10 cellular contexts compared by ENCODE assay signal in genomic region chr22:22884888-22885840, GRCh38.
DNase-seq lines count a peak whose midpoint lies in the region; ATAC-seq lines count a peak whose summit lies in the region.
"Had no signal": no experiment of that assay in that cellular context is flagged by ENCODE, and none has a peak within 500 bp of the region (broad histone marks: within the 10 kb centered on the region; RNA-seq: fewer than 3 reads in every experiment).

No MANE protein-coding gene starts in this region.

- H3K4me3 Mint-ChIP-seq in activated naive CD8-positive, alpha-beta T cell treated with anti-CD3 and anti-CD28 coated beads, Interleukin-2, amount 50 U/mL, for 24 hours, result no peak overlapping the region
- H3K4me3 Mint-ChIP-seq: T-cell had no signal

- peaks cover 28% of the 10 kb centered on the region for H3K4me1 Mint-ChIP-seq in activated naive CD8-positive, alpha-beta T cell treated with anti-CD3 and anti-CD28 coated beads, Interleukin-2, amount 50 U/mL, for 24 hours

- H3K36me3 Mint-ChIP-seq in activated naive CD8-positive, alpha-beta T cell treated with anti-CD3 and anti-CD28 coated beads, Interleukin-2, amount 50 U/mL, for 24 hours (ENCODE audit: low read depth), result no peaks in the 10 kb centered on the region
- H3K36me3 Mint-ChIP-seq: T-cell had no signal

- H3K27me3 Mint-ChIP-seq in activated naive CD8-positive, alpha-beta T cell treated with anti-CD3 and anti-CD28 coated beads, Interleukin-2, amount 50 U/mL, for 24 hours, result peaks cover 25% of the 10 kb centered on the region

- DNase-seq in COLO668 (lab: John Stamatoyannopoulos, UW; ENCODE audit: unreplicated experiment) (peak; percentile 28), NCI-H2227 treated with DMSO at 0.1 percent for 48 hours (lab: John Stamatoyannopoulos, UW) (no peak), inferior parietal cortex (ENCODE audit: extremely low spot score) (no peak), amygdala (lab: John Stamatoyannopoulos, UW) (no peak), NCI-H187 (lab: John Stamatoyannopoulos, UW) (no peak)
- DNase-seq in activated naive CD8-positive, alpha-beta T cell treated with anti-CD3 and anti-CD28 coated beads, Interleukin-2, amount 50 U/mL, for 24 hours, result peak; percentile 81
- DNase-seq: caudate nucleus had no signal

- no peaks in the 10 kb centered on the region for H3K9me3 Mint-ChIP-seq in activated naive CD8-positive, alpha-beta T cell treated with anti-CD3 and anti-CD28 coated beads, Interleukin-2, amount 50 U/mL, for 24 hours
- H3K9me3 Mint-ChIP-seq: T-cell had no signal

- ATAC-seq in GM19324 (IDR thresholded peaks at IDR 0.05; ENCODE audit: low FRiP score, unreplicated experiment), result peak; percentile 58
- ATAC-seq in HG03280 (IDR thresholded peaks at IDR 0.05; ENCODE audit: unreplicated experiment), result peak; percentile 49
- ATAC-seq in activated naive CD8-positive, alpha-beta T cell treated with anti-CD3 and anti-CD28 coated beads, Interleukin-2, amount 50 U/mL, for 24 hours, result peak; percentile 88

- no peak overlapping the region for H3K27ac Mint-ChIP-seq in activated naive CD8-positive, alpha-beta T cell treated with anti-CD3 and anti-CD28 coated beads, Interleukin-2, amount 50 U/mL, for 24 hours

Comparison
In these comparisons a context has a peak if more than half of its experiments do, and no peak if none do; other contexts are left out.
1. DNase-seq: peak in COLO668 (single experiment) and activated naive CD8-positive, alpha-beta T cell treated with anti-CD3 and anti-CD28 coated beads, Interleukin-2, amount 50 U/mL, for 24 hours (single experiment); none in NCI-H2227 treated with DMSO at 0.1 percent for 48 hours (single experiment), inferior parietal cortex (single experiment), amygdala (0 of 56) and NCI-H187 (0 of 2).
2. Peak in every context shown above with its lines, with median percentiles within 50 percentile points of each other: ATAC-seq.